In the genomic region with DNA sequence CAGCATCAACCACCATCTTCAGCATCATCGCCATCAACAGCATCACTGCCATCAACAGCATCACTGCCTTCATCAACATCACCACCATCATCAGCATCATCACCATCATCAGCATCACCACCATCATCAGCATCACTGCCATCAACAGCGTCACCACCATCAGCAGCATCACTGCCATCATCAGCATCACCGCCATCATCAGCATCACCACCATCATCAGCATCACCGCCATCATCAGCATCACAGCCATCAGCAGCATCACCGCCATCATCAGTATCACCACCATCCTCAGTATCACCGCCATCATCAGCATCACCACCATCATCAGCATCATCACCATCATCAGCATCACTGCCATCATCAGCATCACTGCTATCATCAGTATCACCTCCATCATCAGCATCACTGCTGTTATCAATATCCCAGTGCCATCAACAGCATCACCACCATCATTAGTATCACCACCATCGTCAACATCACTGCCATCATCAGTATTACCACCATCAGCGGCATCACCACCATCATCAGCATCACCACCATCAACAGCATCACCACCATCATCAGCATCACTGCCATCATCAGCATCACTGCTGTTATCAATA, we compare ENCODE assay signal across 15 cellular contexts.
DNase-seq lines count a peak whose midpoint lies in the region; ATAC-seq and TF ChIP-seq lines count a peak whose summit lies in the region.
"Had no signal": no experiment of that assay in that cellular context is flagged by ENCODE, and none has a peak within 500 bp of the region (broad histone marks: within the 10 kb centered on the region; RNA-seq: fewer than 3 reads in every experiment).

No MANE protein-coding gene starts in this region.

- DNase-seq in DND-41, result no peak
- DNase-seq in HCT116 (ENCODE audit: low read depth, low spot score), result no peak
- DNase-seq in trophoblast cell, result no peak
- no peak for DNase-seq in kidney tubule cell (ENCODE audit: low spot score)
- no peak for DNase-seq in HAP-1 (ENCODE audit: low spot score in 2 of 2)
- DNase-seq: C1 segment of cervical spinal cord; CD4-positive, CD25-positive, alpha-beta regulatory T cell; CD8-positive, alpha-beta memory T cell; COR-L47; DMS 273 treated with DMSO at 0.1 percent for 48 hours; DMS53; HCEC 1CT; Karpas-422 had no signal

- RAD21 ChIA-PET in HCT116 (lab: Charles Lee; ENCODE audit: low non-redundant PET in 1 of 2, low total read pairs in 2 of 2, uncharacterized antibody in 2 of 2, unreplicated experiment in 2 of 2), result no interaction called here

- H3K4me3 ChIP-seq in DND-41 (ENCODE audit: low read depth in 1 of 2, low read length in 2 of 2) (no peak overlapping the region), HCT116 (replicated peaks in 1 of 2; ENCODE audit: low read depth in 1 of 2, low read length in 2 of 2) (no peak overlapping the region), trophoblast cell (ENCODE audit: low read depth, low read length) (peak overlapping the region; percentile 19), HAP-1 (no peak overlapping the region)

- H4K12ac ChIP-seq in trophoblast cell (ENCODE audit: low read depth, low read length), result no peak overlapping the region

- H3K79me2 ChIP-seq in DND-41 (ENCODE audit: insufficient read depth, low read length), result no peaks in the 10 kb centered on the region
- H3K79me2 ChIP-seq in HCT116 (ENCODE audit: insufficient read depth, low read length), result no peaks in the 10 kb centered on the region
- no peaks in the 10 kb centered on the region for H3K79me2 ChIP-seq in trophoblast cell (ENCODE audit: control insufficient read depth, insufficient read depth, low read length, poor library complexity)

- H3K27me3 ChIP-seq in DND-41 (ENCODE audit: insufficient read depth, low read length, poor library complexity) (no peaks in the 10 kb centered on the region), HCT116 (ENCODE audit: insufficient read depth, low read length) (no peaks in the 10 kb centered on the region), trophoblast cell (ENCODE audit: insufficient read depth, low read length) (no peaks in the 10 kb centered on the region), HAP-1 (ENCODE audit: low read depth) (no peaks in the 10 kb centered on the region)

- H3K18ac ChIP-seq in trophoblast cell (ENCODE audit: low read length), result no peak overlapping the region

- H3K9ac ChIP-seq in DND-41 (ENCODE audit: low read depth, low read length), result no peak overlapping the region
- no peak overlapping the region for H3K9ac ChIP-seq in HCT116 (ENCODE audit: low read length)
- H3K9ac ChIP-seq in trophoblast cell (ENCODE audit: low read length), result no peak overlapping the region

- no peak overlapping the region for H4K8ac ChIP-seq in trophoblast cell (ENCODE audit: low read depth, low read length)

- H2BK12ac ChIP-seq in trophoblast cell (ENCODE audit: low read length), result no peak overlapping the region

- H4K20me1 ChIP-seq in DND-41 (ENCODE audit: insufficient read depth, low read length) (no peaks in the 10 kb centered on the region), HCT116 (ENCODE audit: insufficient read depth) (no peaks in the 10 kb centered on the region)

- in situ Hi-C loops in HAP-1 (cut with MboI; ENCODE audit: low sequenced_read_pairs), result no loop called here

- POLR2A ChIA-PET in HCT116 (lab: Charles Lee), result no interaction called here

- no CpG with 5 or more reads among the region's 8 CpGs for WGBS in trophoblast cell (ENCODE audit: extremely low coverage, insufficient coverage, insufficient read length)

- no peaks in the 10 kb centered on the region for H3K9me3 ChIP-seq in DND-41 (ENCODE audit: insufficient read depth, low read length, severe bottlenecking)
- no peaks in the 10 kb centered on the region for H3K9me3 ChIP-seq in HCT116 (ENCODE audit: control insufficient read depth in 1 of 2, insufficient read depth in 1 of 2, low read depth in 1 of 2, low read length in 2 of 2)
- no peaks in the 10 kb centered on the region for H3K9me3 ChIP-seq in KOPT-K1 (ENCODE audit: insufficient read depth, low read length, poor library complexity, severe bottlenecking)
- H3K9me3 ChIP-seq in trophoblast cell (ENCODE audit: insufficient read depth, low read depth, low read length), result peaks cover 6% of the 10 kb centered on the region
- no peaks in the 10 kb centered on the region for H3K9me3 ChIP-seq in HAP-1

- H2BK120ac ChIP-seq in trophoblast cell (ENCODE audit: insufficient read depth, low read length, poor library complexity), result no peak overlapping the region

- peak overlapping the region; percentile 60; the same call in 1 of the 2 replicates for H3K27ac ChIP-seq in DND-41 (ENCODE audit: low read length)
- no peak overlapping the region for H3K27ac ChIP-seq in HCT116 (ENCODE audit: low read depth, low read length)
- H3K27ac ChIP-seq in KOPT-K1 (ENCODE audit: low read depth, low read length, poor library complexity, severe bottlenecking), result peak overlapping the region; percentile 99
- H3K27ac ChIP-seq in trophoblast cell (ENCODE audit: low read depth, low read length), result no peak overlapping the region

- H4K91ac ChIP-seq in trophoblast cell (ENCODE audit: low read depth, low read length), result no peak overlapping the region

- no peak for TF ChIP-seq RAD21 in HCT116 (IDR thresholded peaks at IDR 0.05; ENCODE audit: low read depth)

- H3K4ac ChIP-seq in trophoblast cell (ENCODE audit: low read depth, low read length), result no peak overlapping the region

- H3K4me1 ChIP-seq in DND-41 (ENCODE audit: insufficient read depth, low read length), result peaks cover 31% of the 10 kb centered on the region
- peaks cover 11 to 12% of the 10 kb centered on the region in 2 experiments; a peak in 3 of 4 replicates for H3K4me1 ChIP-seq in HCT116 (ENCODE audit: control insufficient read depth in 1 of 2, insufficient read depth in 2 of 2, low read length in 2 of 2)
- no peaks in the 10 kb centered on the region for H3K4me1 ChIP-seq in trophoblast cell (ENCODE audit: control insufficient read depth in 1 of 2, insufficient read depth in 2 of 2, low read length in 2 of 2)
- H3K4me1 ChIP-seq in HAP-1, result peaks cover under 1% of the 10 kb centered on the region

- no peaks in the 10 kb centered on the region for H3K79me1 ChIP-seq in trophoblast cell (ENCODE audit: low read length)

- H3K36me3 ChIP-seq in DND-41 (ENCODE audit: insufficient read depth, low read length) (peaks cover 56% of the 10 kb centered on the region), HCT116 (ENCODE audit: control insufficient read depth in 1 of 2, insufficient read depth in 2 of 2, low read length in 2 of 2) (no peaks in the 10 kb centered on the region), KOPT-K1 (ENCODE audit: insufficient read depth, low read length) (peaks cover 77% of the 10 kb centered on the region), trophoblast cell (ENCODE audit: control insufficient read depth in 1 of 2, insufficient read depth in 2 of 2, low read length in 2 of 2) (peaks cover 0 to 3% of the 10 kb centered on the region in 2 experiments), HAP-1 (replicated peaks) (no peaks in the 10 kb centered on the region)

- no TSS peak for BruUV-seq in HCT116 (replicated peaks; lab: Mats Ljungman, UMichigan)

- H3K14ac ChIP-seq in trophoblast cell (ENCODE audit: low read length), result no peak overlapping the region

- CTCF ChIA-PET in HCT116 (lab: Charles Lee), result no interaction called here

- no peak overlapping the region for H2BK5ac ChIP-seq in trophoblast cell (ENCODE audit: low read depth, low read length, poor library complexity)

- ATAC-seq in DND-41 (ENCODE audit: insufficient read depth, low read depth) (no peak), HCT116 (no peak), GM19455 (IDR thresholded peaks at IDR 0.05; ENCODE audit: unreplicated experiment) (no peak)

- H3K4me2 ChIP-seq in DND-41 (ENCODE audit: insufficient read depth, low read length) (no peak overlapping the region), HCT116 (ENCODE audit: low read length) (no peak overlapping the region), trophoblast cell (ENCODE audit: low read length) (no peak overlapping the region)

- H2AK5ac ChIP-seq in trophoblast cell (ENCODE audit: low read length), result no peak overlapping the region

- TF ChIP-seq CTCF in DND-41 (IDR thresholded peaks at IDR 0.05; ENCODE audit: borderline replicate concordance, extremely low read depth, low read length, poor library complexity, severe bottlenecking) (no peak), HCT116 (IDR thresholded peaks at IDR 0.05 in 2 of 3, conservative IDR thresholded peaks at IDR 0.05 in 1 of 3; ENCODE audit: borderline replicate concordance in 1 of 3, insufficient read depth in 1 of 3, low read depth in 2 of 3, low read length in 2 of 3) (no peak)

- no peak for TF ChIP-seq POLR2A in HCT116 (IDR thresholded peaks at IDR 0.05; ENCODE audit: borderline replicate concordance, extremely low read depth, insufficient read depth, insufficient read length)

- H3K9me2 ChIP-seq in HCT116 (ENCODE audit: insufficient read depth), result no peaks in the 10 kb centered on the region

- H2AFZ ChIP-seq in DND-41 (ENCODE audit: low read depth, low read length) (no peak overlapping the region), HCT116 (ENCODE audit: low read depth, low read length, poor library complexity, severe bottlenecking) (no peak overlapping the region), trophoblast cell (ENCODE audit: insufficient read depth, low read length, poor library complexity) (no peak overlapping the region)

- H3K23ac ChIP-seq in trophoblast cell (ENCODE audit: low read length), result no peak overlapping the region

- intact Hi-C loops in HCT116 (cut with micrococcal nuclease), result no loop called here

TF ChIP-seq in HCT116, 20 proteins besides CTCF, POLR2A, EP300 and RAD21:
- peak; percentile 77 for TF ChIP-seq SIN3A (IDR thresholded peaks at IDR 0.05; ENCODE audit: low read depth)
- TF ChIP-seq ZNF274 (IDR thresholded peaks at IDR 0.05; ENCODE audit: low read depth, low read length), result no peak

Comparison
In these comparisons a context has a peak if more than half of its experiments do, and no peak if none do; other contexts are left out.
1. H3K27ac ChIP-seq: peak in DND-41 (single experiment) and KOPT-K1 (single experiment); none in HCT116 (single experiment) and trophoblast cell (single experiment).